17 cellular contexts compared by ENCODE assay signal in genomic region chrX:72382199-72382590, GRCh38.
DNase-seq lines count a peak whose midpoint lies in the region; ATAC-seq and TF ChIP-seq lines count a peak whose summit lies in the region.
"Had no signal": no experiment of that assay in that cellular context is flagged by ENCODE, and none has a peak within 500 bp of the region (broad histone marks: within the 10 kb centered on the region; RNA-seq: fewer than 3 reads in every experiment).

No MANE protein-coding gene starts in this region.

- H3K4me3 ChIP-seq in left ventricle myocardium inferior (no peak overlapping the region), upper lobe of right lung (no peak overlapping the region), esophagus squamous epithelium (no peak overlapping the region)
- H3K4me3 ChIP-seq: tibial artery had no signal

- 18 to 55% methylated on average over 2 to 4 of the region's 4 CpGs for WGBS in esophagus squamous epithelium, 2 donors

- DNase-seq in DMS79 treated with DMSO at 0.1 percent for 48 hours (lab: John Stamatoyannopoulos, UW) (peak; percentile 7), DMS79 (lab: John Stamatoyannopoulos, UW) (no peak), SKM-1 (lab: John Stamatoyannopoulos, UW; ENCODE audit: unreplicated experiment) (peak; percentile 17), left ventricle myocardium inferior (no peak), upper lobe of right lung (no peak), esophagus squamous epithelium (lab: John Stamatoyannopoulos, UW) (no peak)
- no peak for DNase-seq in activated CD4-positive, alpha-beta T cell treated with anti-CD3 and anti-CD28 coated beads, Interleukin-2, amount 50 U/mL, for 1 hour
- DNase-seq: activated CD4-positive, alpha-beta T cell treated with anti-CD3 and anti-CD28 coated beads, Interleukin-2, amount 10 ng/mL, durations not matched to agents 24 days and 14 days; activated T-cell treated with anti-CD3 and anti-CD28 coated beads, Interleukin-2, amount 50 U/mL, for 1 hour; naive thymus-derived CD4-positive, alpha-beta T cell; NCI-H1436; NCI-H446 treated with DMSO at 0.1 percent for 48 hours; RPMI8226; stimulated activated CD4-positive, alpha-beta T cell treated with anti-CD3 and anti-CD28 coated beads, Interleukin-2, amount 100 ng/mL, for 24 hours; stimulated activated CD8-positive, alpha-beta memory T cell treated with anti-CD3 and anti-CD28 coated beads, Interleukin-4, amount 100 ng/mL, for 48 hours; tibial artery had no signal

- H3K27me3 ChIP-seq in left ventricle myocardium inferior (ENCODE audit: low read depth): no peaks in the 10 kb centered on the region
- H3K27me3 ChIP-seq in upper lobe of right lung: no peaks in the 10 kb centered on the region
- H3K27me3 ChIP-seq in esophagus squamous epithelium: no peaks in the 10 kb centered on the region
- H3K27me3 ChIP-seq: tibial artery had no signal

- peak; percentile 33 for ATAC-seq in upper lobe of right lung
- no peak for ATAC-seq in GM18868 (IDR thresholded peaks at IDR 0.05; ENCODE audit: unreplicated experiment)
- ATAC-seq: naive thymus-derived CD4-positive, alpha-beta T cell had no signal

- H3K9me3 ChIP-seq in left ventricle myocardium inferior (replicated peaks): no peaks in the 10 kb centered on the region
- no peaks in the 10 kb centered on the region for H3K9me3 ChIP-seq in upper lobe of right lung
- no peaks in the 10 kb centered on the region for H3K9me3 ChIP-seq in esophagus squamous epithelium
- H3K9me3 ChIP-seq: tibial artery had no signal

- TF ChIP-seq POLR2A in esophagus squamous epithelium (IDR thresholded peaks at IDR 0.05): no peak

- TF ChIP-seq CTCF in left ventricle myocardium inferior (IDR thresholded peaks at IDR 0.05; ENCODE audit: borderline replicate concordance) (no peak), upper lobe of right lung (IDR thresholded peaks at IDR 0.05) (no peak), esophagus squamous epithelium (IDR thresholded peaks at IDR 0.05) (no peak)

- intact Hi-C loops in left ventricle myocardium inferior (cut with micrococcal nuclease): no loop called here
- intact Hi-C loops in upper lobe of right lung (cut with DNase I): no loop called here
- intact Hi-C loops in esophagus squamous epithelium (cut with DNase I): no loop called here

- H3K4me1 ChIP-seq in left ventricle myocardium inferior (peaks cover 15% of the 10 kb centered on the region), upper lobe of right lung (peaks cover 3% of the 10 kb centered on the region), esophagus squamous epithelium (peaks cover 0 to 14% (median 0%) of the 10 kb centered on the region in 3 donors)

- H3K27ac ChIP-seq in left ventricle myocardium inferior (replicated peaks) (peak overlapping the region; percentile 52), upper lobe of right lung (no peak overlapping the region), esophagus squamous epithelium (peak overlapping the region in 1 of 4 donors; percentile 17)
- H3K27ac ChIP-seq: tibial artery had no signal

- H3K36me3 ChIP-seq in left ventricle myocardium inferior: no peaks in the 10 kb centered on the region
- no peaks in the 10 kb centered on the region for H3K36me3 ChIP-seq in upper lobe of right lung
- no peaks in the 10 kb centered on the region for H3K36me3 ChIP-seq in esophagus squamous epithelium
- H3K36me3 ChIP-seq: tibial artery had no signal

Comparison
In these comparisons a context has a peak if more than half of its experiments do, and no peak if none do; other contexts are left out.
1. DNase-seq: peak in DMS79 treated with DMSO at 0.1 percent for 48 hours (single experiment) and SKM-1 (single experiment); none in DMS79 (single experiment), left ventricle myocardium inferior (single experiment), upper lobe of right lung (single experiment), activated CD4-positive, alpha-beta T cell treated with anti-CD3 and anti-CD28 coated beads, Interleukin-2, amount 50 U/mL, for 1 hour (single experiment) and esophagus squamous epithelium (single experiment).